13 cellular contexts compared by ENCODE assay signal in genomic region chr11:4480577-4481539, GRCh38. TPM values are rescaled to one million over a fixed set of nuclear protein-coding genes. Genes with fewer than 3 reads are reported as not detected.
DNase-seq lines count a peak whose midpoint lies in the region; ATAC-seq and TF ChIP-seq lines count a peak whose summit lies in the region.
"Had no signal": no experiment of that assay in that cellular context is flagged by ENCODE, and none has a peak within 500 bp of the region (broad histone marks: within the 10 kb centered on the region; RNA-seq: fewer than 3 reads in every experiment).

No MANE protein-coding gene starts in this region.

- BruUV-seq in mammary epithelial cell (replicated peaks; lab: Mats Ljungman, UMichigan), result no TSS peak

- POLR2A ChIA-PET in activated CD4-positive, alpha-beta T cell treated with anti-CD3 and anti-CD28 coated beads for 36 hours (lab: Charles Lee), result no interaction called here
- POLR2A ChIA-PET in naive thymus-derived CD4-positive, alpha-beta T cell (lab: Charles Lee), result no interaction called here

- H3K4me1 Mint-ChIP-seq in activated CD4-positive, alpha-beta T cell treated with anti-CD3 and anti-CD28 coated beads for 36 hours, result peaks cover 15% of the 10 kb centered on the region
- peaks cover 0 to 3% (median 0%) of the 10 kb centered on the region in 7 donors for H3K4me1 Mint-ChIP-seq in naive thymus-derived CD4-positive, alpha-beta T cell

- no peak overlapping the region for H3K9ac ChIP-seq in mammary epithelial cell (ENCODE audit: insufficient read depth, low read length)

- DNase-seq in activated CD4-positive, alpha-beta T cell treated with anti-CD3 and anti-CD28 coated beads for 36 hours, result peak; percentile 29
- no peak for DNase-seq in activated CD4-positive, alpha-beta T cell treated with anti-CD3 and anti-CD28 coated beads, Interleukin-2, amount 50 U/mL, for 4 hours
- DNase-seq in HPDE6-E6E7 (ENCODE audit: extremely low spot score), result peak; percentile 8
- peak; percentile 77 for DNase-seq in mammary epithelial cell
- DNase-seq in naive thymus-derived CD4-positive, alpha-beta T cell, result no peak
- DNase-seq in NCI-H345 (lab: John Stamatoyannopoulos, UW), result no peak
- DNase-seq in stimulated activated naive CD4-positive, alpha-beta T cell treated with Interleukin-2 at 50 U/mL for 16 hours (lab: John Stamatoyannopoulos, UW), result no peak
- DNase-seq in stimulated activated CD8-positive, alpha-beta memory T cell treated with anti-CD3 and anti-CD28 coated beads, Interleukin-4, amount 100 ng/mL, for 48 hours, result no peak
- DNase-seq: H7, NCI-H1694 treated with DMSO at 0.1 percent for 48 hours, thyroid gland had no signal

- no peaks in the 10 kb centered on the region for H3K36me3 Mint-ChIP-seq in activated CD4-positive, alpha-beta T cell treated with anti-CD3 and anti-CD28 coated beads for 36 hours (ENCODE audit: low read depth)
- H3K36me3 Mint-ChIP-seq in naive thymus-derived CD4-positive, alpha-beta T cell, result no peaks in the 10 kb centered on the region

- no peaks in the 10 kb centered on the region for H3K9me3 ChIP-seq in mammary epithelial cell (replicated peaks; ENCODE audit: insufficient read depth, low read length)
- H3K9me3 ChIP-seq in naive thymus-derived CD4-positive, alpha-beta T cell (ENCODE audit: control insufficient read depth in 2 of 3, low read length in 3 of 3), result no peaks in the 10 kb centered on the region
- H3K9me3 ChIP-seq: ascending aorta, thyroid gland had no signal

- H3K9me3 Mint-ChIP-seq in activated CD4-positive, alpha-beta T cell treated with anti-CD3 and anti-CD28 coated beads for 36 hours (ENCODE audit: low read depth), result no peaks in the 10 kb centered on the region
- peaks cover 0 to 2% (median 0%) of the 10 kb centered on the region in 11 donors for H3K9me3 Mint-ChIP-seq in naive thymus-derived CD4-positive, alpha-beta T cell

- H3K4me2 ChIP-seq in mammary epithelial cell (ENCODE audit: insufficient read depth, low read depth, low read length), result peak overlapping the region; percentile 47

- H3K36me3 ChIP-seq in mammary epithelial cell (ENCODE audit: insufficient read depth, low read length), result no peaks in the 10 kb centered on the region
- H3K36me3 ChIP-seq in naive thymus-derived CD4-positive, alpha-beta T cell (ENCODE audit: control insufficient read depth in 2 of 3, insufficient read depth in 3 of 3, low read length in 3 of 3), result no peaks in the 10 kb centered on the region
- H3K36me3 ChIP-seq: ascending aorta, thyroid gland had no signal

- WGBS in mammary epithelial cell (ENCODE audit: low coverage, missing lambda C conversion rate), result 52% methylated on average over 4 of the region's 4 CpGs

- intact Hi-C loops in activated CD4-positive, alpha-beta T cell treated with anti-CD3 and anti-CD28 coated beads for 36 hours (cut with DNase I, micrococcal nuclease), result loop anchor here in 1 of 2 experiments (1.0 to 5.0 kb wide), 2 partner anchors 88 to 126 kb away; partner anchors contain the start of genes TRIM21 and TRIM68
- intact Hi-C loops in mammary epithelial cell (cut with micrococcal nuclease), result no loop called here
- intact Hi-C loops in naive thymus-derived CD4-positive, alpha-beta T cell (cut with micrococcal nuclease), result no loop called here

- peaks cover 7% of the 10 kb centered on the region for H3K27me3 Mint-ChIP-seq in activated CD4-positive, alpha-beta T cell treated with anti-CD3 and anti-CD28 coated beads for 36 hours
- H3K27me3 Mint-ChIP-seq in naive thymus-derived CD4-positive, alpha-beta T cell, result peaks cover 0 to 11% (median 0%) of the 10 kb centered on the region in 5 donors

- no peaks in the 10 kb centered on the region for H3K79me2 ChIP-seq in mammary epithelial cell (ENCODE audit: insufficient read depth, low read length)

- H4K20me1 ChIP-seq in mammary epithelial cell (ENCODE audit: insufficient read depth, low read length), result no peaks in the 10 kb centered on the region

- H3K4me1 ChIP-seq in mammary epithelial cell (ENCODE audit: insufficient read depth, low read length), result peaks cover 29% of the 10 kb centered on the region
- no peaks in the 10 kb centered on the region for H3K4me1 ChIP-seq in naive thymus-derived CD4-positive, alpha-beta T cell (ENCODE audit: control insufficient read depth in 2 of 2, insufficient read depth in 2 of 2, low read length in 2 of 2)
- H3K4me1 ChIP-seq: ascending aorta, thyroid gland had no signal

- TF ChIP-seq CTCF in mammary epithelial cell (conservative IDR thresholded peaks at IDR 0.05 in 1 of 2, IDR thresholded peaks at IDR 0.05 in 1 of 2; ENCODE audit: extremely low read depth in 1 of 2, insufficient read depth in 1 of 2, low read depth in 1 of 2, low read length in 2 of 2), result no peak

- H3K4me3 Mint-ChIP-seq in activated CD4-positive, alpha-beta T cell treated with anti-CD3 and anti-CD28 coated beads for 36 hours, result no peak overlapping the region
- H3K4me3 Mint-ChIP-seq in naive thymus-derived CD4-positive, alpha-beta T cell, result no peak overlapping the region

- dilution Hi-C loops in mammary epithelial cell (cut with HindIII; ENCODE audit: low sequenced_read_pairs), result no loop called here

- in situ Hi-C loops in mammary epithelial cell (cut with MboI; ENCODE audit: low sequenced_read_pairs in 2 of 2), result no loop called here

- H3K27me3 ChIP-seq in mammary epithelial cell (ENCODE audit: insufficient read depth, low read length), result no peaks in the 10 kb centered on the region
- no peaks in the 10 kb centered on the region for H3K27me3 ChIP-seq in naive thymus-derived CD4-positive, alpha-beta T cell (ENCODE audit: control insufficient read depth in 2 of 2, insufficient read depth in 2 of 2, low read length in 2 of 2)
- H3K27me3 ChIP-seq: ascending aorta, thyroid gland had no signal

- peak overlapping the region; percentile 40 for H3K27ac ChIP-seq in mammary epithelial cell (ENCODE audit: insufficient read depth, low read depth, low read length)
- H3K27ac ChIP-seq in naive thymus-derived CD4-positive, alpha-beta T cell (ENCODE audit: low read depth, low read length), result no peak overlapping the region
- H3K27ac ChIP-seq: ascending aorta, thyroid gland had no signal

- CTCF ChIA-PET in activated CD4-positive, alpha-beta T cell treated with anti-CD3 and anti-CD28 coated beads for 36 hours (lab: Charles Lee), result interaction anchor here (1.0 kb wide), 1 partner anchor 28 kb away, joined by 3 read pairs; no protein-coding TSS in a partner anchor
- CTCF ChIA-PET in mammary epithelial cell (lab: Charles Lee; ENCODE audit: low non-redundant PET), result no interaction called here
- CTCF ChIA-PET in naive thymus-derived CD4-positive, alpha-beta T cell (lab: Charles Lee), result no interaction called here

- H2AFZ ChIP-seq in mammary epithelial cell (ENCODE audit: low read depth, low read length), result no peak overlapping the region

- ATAC-seq in activated CD4-positive, alpha-beta T cell treated with anti-CD3 and anti-CD28 coated beads for 36 hours, result peak; percentile 87
- ATAC-seq in naive thymus-derived CD4-positive, alpha-beta T cell, result peak; percentile 31
- ATAC-seq: GM12878 had no signal

- H3K27ac Mint-ChIP-seq in activated CD4-positive, alpha-beta T cell treated with anti-CD3 and anti-CD28 coated beads for 36 hours, result peak overlapping the region; percentile 22
- no peak overlapping the region for H3K27ac Mint-ChIP-seq in naive thymus-derived CD4-positive, alpha-beta T cell

- no peak overlapping the region for H3K4me3 ChIP-seq in mammary epithelial cell (replicated peaks in 1 of 3; ENCODE audit: insufficient read depth in 1 of 3, low read depth in 2 of 3, low read length in 3 of 3)
- no peak overlapping the region for H3K4me3 ChIP-seq in naive thymus-derived CD4-positive, alpha-beta T cell (ENCODE audit: low read length)
- H3K4me3 ChIP-seq: ascending aorta, GM12878, thyroid gland had no signal

RNA-seq across cellular contexts. Expression of gene OR52K1, which starts 1.6 kb away (rescaled TPM):
- total RNA-seq in activated CD4-positive, alpha-beta T cell treated with anti-CD3 and anti-CD28 coated beads for 36 hours, result under 1 TPM in 1 of 2 experiments, not detected in 1; 0.07 TPM
- not detected for total RNA-seq in mammary epithelial cell
- polyA plus RNA-seq in mammary epithelial cell, result not detected
- not detected for polyA minus RNA-seq in mammary epithelial cell
- under 1 TPM in 2 of 5 experiments, not detected in 3; 0.29 to 0.39 TPM for total RNA-seq in naive thymus-derived CD4-positive, alpha-beta T cell
- not detected for polyA plus RNA-seq in naive thymus-derived CD4-positive, alpha-beta T cell
- total RNA-seq: ascending aorta, GM12878, H7, thyroid gland had no signal
- polyA plus RNA-seq: GM12878 had no signal

RNA-seq across cellular contexts. Expression of gene OR52K2, which starts 31.8 kb away (rescaled TPM):
- under 1 TPM in 1 of 2 experiments, not detected in 1; 0.18 TPM for total RNA-seq in activated CD4-positive, alpha-beta T cell treated with anti-CD3 and anti-CD28 coated beads for 36 hours
- not detected for total RNA-seq in mammary epithelial cell
- not detected for polyA plus RNA-seq in mammary epithelial cell
- polyA minus RNA-seq in mammary epithelial cell, result not detected
- total RNA-seq in naive thymus-derived CD4-positive, alpha-beta T cell, result 1 to 10 TPM in 1 of 5 experiments, not detected in 4; 1.4 TPM
- not detected for polyA plus RNA-seq in naive thymus-derived CD4-positive, alpha-beta T cell
- total RNA-seq: ascending aorta, GM12878, H7, thyroid gland had no signal
- polyA plus RNA-seq: GM12878 had no signal

Comparison
In these comparisons a context has a peak if more than half of its experiments do, and no peak if none do; other contexts are left out.
1. DNase-seq: peak in activated CD4-positive, alpha-beta T cell treated with anti-CD3 and anti-CD28 coated beads for 36 hours (single experiment), HPDE6-E6E7 (single experiment) and mammary epithelial cell (single experiment); none in activated CD4-positive, alpha-beta T cell treated with anti-CD3 and anti-CD28 coated beads, Interleukin-2, amount 50 U/mL, for 4 hours (0 of 2), naive thymus-derived CD4-positive, alpha-beta T cell (0 of 9), NCI-H345 (single experiment), stimulated activated naive CD4-positive, alpha-beta T cell treated with Interleukin-2 at 50 U/mL for 16 hours (single experiment) and stimulated activated CD8-positive, alpha-beta memory T cell treated with anti-CD3 and anti-CD28 coated beads, Interleukin-4, amount 100 ng/mL, for 48 hours (single experiment).